ENCODE assay signal across 39 cellular contexts in the genomic region with DNA sequence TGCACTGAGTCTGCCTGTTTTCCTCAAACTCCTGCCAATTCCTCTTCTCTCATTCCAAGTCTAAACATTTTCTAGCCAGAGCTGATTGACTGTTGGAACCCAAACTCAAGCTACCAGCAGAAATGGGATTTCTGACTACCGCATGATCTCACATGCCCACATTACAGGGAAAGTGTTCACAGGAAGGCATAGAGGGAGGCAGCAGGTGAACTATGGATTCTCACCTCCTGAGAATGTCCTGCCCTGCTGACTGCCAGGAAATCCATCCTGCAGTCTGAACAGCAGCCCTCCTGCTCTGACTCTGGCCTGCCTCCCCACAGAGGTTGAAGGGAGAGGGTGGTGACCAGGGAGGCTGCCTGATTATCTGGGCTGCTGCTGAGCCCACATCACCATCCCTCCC. TPM values are rescaled to one million over a fixed set of nuclear protein-coding genes. Genes with fewer than 3 reads are reported as not detected.
"Had no signal": no experiment of that assay in that cellular context is flagged by ENCODE, and none has a peak within 500 bp of the region (broad histone marks: within the 10 kb centered on the region; RNA-seq: fewer than 3 reads in every experiment).

No MANE protein-coding gene starts in this region.

- H3K27me3 ChIP-seq: Peyer's patch had no signal

- H3K27ac ChIP-seq: Peyer's patch, WERI-Rb-1 had no signal

- DNase-seq: activated CD4-positive, alpha-beta T cell treated with anti-CD3 and anti-CD28 coated beads for 36 hours; activated CD4-positive, alpha-beta T cell treated with anti-CD3 and anti-CD28 coated beads, Interleukin-2, amount 10 ng/mL, durations not matched to agents 7 days and 5 days; activated CD4-positive, alpha-beta T cell treated with anti-CD3 and anti-CD28 coated beads, Interleukin-2, amount 50 U/mL, for 48 hours; activated CD8-positive, alpha-beta T cell treated with anti-CD3 and anti-CD28 coated beads, Interleukin-2, amount 10 ng/mL, durations not matched to agents 7 days and 5 days; activated gamma-delta T cell treated with Interleukin-2 at 50 U/mL for 16 hours; activated naive CD4-positive, alpha-beta T cell treated with anti-CD3 and anti-CD28 coated beads, Interleukin-2, amount 10 ng/mL, durations not matched to agents 7 days and 5 days; activated naive CD8-positive, alpha-beta T cell treated with anti-CD3 and anti-CD28 coated beads, Interleukin-2, amount 50 U/mL, for 24 hours; activated T-cell treated with anti-CD3 and anti-CD28 coated beads, Interleukin-2, amount 50 U/mL, for 24 hours; anterior cingulate cortex; central memory CD4-positive, alpha-beta T cell; Karpas-422; KBM-7; NCI-H1048; NCI-H1105 treated with DMSO at 0.1 percent for 48 hours; NCI-H1436; NCI-H1694; NCI-H1930; NCI-H2081 treated with DMSO at 0.1 percent for 48 hours; NCI-H345; NCI-H510A; NCI-H526; NCI-H748 treated with DMSO at 0.1 percent for 48 hours; NK-92 treated with Interleukin-12 subunit alpha and Interleukin-12 subunit beta, amount 100 ng/mL, for 24 hours; PC-3; Peyer's patch; RPMI8226; SIG-M5; SW 1271; T-helper 1 cell; T-helper 2 cell; T-helper 9 cell; WERI-Rb-1 had no signal

- H3K4me3 Mint-ChIP-seq: activated CD4-positive, alpha-beta T cell treated with anti-CD3 and anti-CD28 coated beads for 36 hours; activated CD4-positive, alpha-beta T cell treated with anti-CD3 and anti-CD28 coated beads, Interleukin-2, amount 10 ng/mL, durations not matched to agents 7 days and 5 days; activated CD8-positive, alpha-beta T cell treated with anti-CD3 and anti-CD28 coated beads, Interleukin-2, amount 10 ng/mL, durations not matched to agents 7 days and 5 days; activated naive CD4-positive, alpha-beta T cell treated with anti-CD3 and anti-CD28 coated beads, Interleukin-2, amount 10 ng/mL, durations not matched to agents 7 days and 5 days; activated naive CD8-positive, alpha-beta T cell; activated naive CD8-positive, alpha-beta T cell treated with anti-CD3 and anti-CD28 coated beads, Interleukin-2, amount 50 U/mL, for 24 hours; activated T-cell treated with anti-CD3 and anti-CD28 coated beads, Interleukin-2, amount 50 U/mL, for 24 hours; brain had no signal

- H3K9me3 Mint-ChIP-seq: activated CD4-positive, alpha-beta T cell treated with anti-CD3 and anti-CD28 coated beads, Interleukin-2, amount 10 ng/mL, durations not matched to agents 7 days and 5 days; activated naive CD4-positive, alpha-beta T cell treated with anti-CD3 and anti-CD28 coated beads, Interleukin-2, amount 10 ng/mL, durations not matched to agents 7 days and 5 days; activated naive CD8-positive, alpha-beta T cell treated with anti-CD3 and anti-CD28 coated beads, Interleukin-2, amount 50 U/mL, for 24 hours; activated T-cell treated with anti-CD3 and anti-CD28 coated beads, Interleukin-2, amount 50 U/mL, for 24 hours; brain had no signal

- H3K27ac Mint-ChIP-seq: activated CD4-positive, alpha-beta T cell treated with anti-CD3 and anti-CD28 coated beads for 36 hours; activated CD4-positive, alpha-beta T cell treated with anti-CD3 and anti-CD28 coated beads, Interleukin-2, amount 10 ng/mL, durations not matched to agents 7 days and 5 days; activated CD8-positive, alpha-beta T cell treated with anti-CD3 and anti-CD28 coated beads, Interleukin-2, amount 10 ng/mL, durations not matched to agents 7 days and 5 days; activated naive CD4-positive, alpha-beta T cell treated with anti-CD3 and anti-CD28 coated beads, Interleukin-2, amount 10 ng/mL, durations not matched to agents 7 days and 5 days; activated naive CD8-positive, alpha-beta T cell; activated naive CD8-positive, alpha-beta T cell treated with anti-CD3 and anti-CD28 coated beads, Interleukin-2, amount 50 U/mL, for 24 hours; activated T-cell treated with anti-CD3 and anti-CD28 coated beads, Interleukin-2, amount 50 U/mL, for 24 hours had no signal

- H3K27me3 Mint-ChIP-seq: activated CD4-positive, alpha-beta T cell treated with anti-CD3 and anti-CD28 coated beads for 36 hours; activated CD4-positive, alpha-beta T cell treated with anti-CD3 and anti-CD28 coated beads, Interleukin-2, amount 10 ng/mL, durations not matched to agents 7 days and 5 days; activated naive CD4-positive, alpha-beta T cell treated with anti-CD3 and anti-CD28 coated beads, Interleukin-2, amount 10 ng/mL, durations not matched to agents 7 days and 5 days; activated naive CD8-positive, alpha-beta T cell; activated naive CD8-positive, alpha-beta T cell treated with anti-CD3 and anti-CD28 coated beads, Interleukin-2, amount 50 U/mL, for 24 hours; activated T-cell treated with anti-CD3 and anti-CD28 coated beads, Interleukin-2, amount 50 U/mL, for 24 hours; brain had no signal

- H3K36me3 ChIP-seq: Peyer's patch had no signal

- H3K36me3 Mint-ChIP-seq: activated naive CD8-positive, alpha-beta T cell; brain had no signal

- H3K4me1 ChIP-seq: Peyer's patch had no signal

- H3K4me3 ChIP-seq: Peyer's patch had no signal

- H3K9me3 ChIP-seq: Peyer's patch had no signal

- H3K4me1 Mint-ChIP-seq: activated naive CD4-positive, alpha-beta T cell treated with anti-CD3 and anti-CD28 coated beads, Interleukin-2, amount 10 ng/mL, durations not matched to agents 7 days and 5 days; brain had no signal

- ATAC-seq: activated CD4-positive, alpha-beta T cell treated with anti-CD3 and anti-CD28 coated beads for 36 hours; activated CD8-positive, alpha-beta T cell treated with anti-CD3 and anti-CD28 coated beads, Interleukin-2, amount 10 ng/mL, durations not matched to agents 7 days and 5 days; activated naive CD8-positive, alpha-beta T cell treated with anti-CD3 and anti-CD28 coated beads, Interleukin-2, amount 50 U/mL, for 24 hours; PC-3; SK-N-SH treated with all-trans-retinoic acid at 6 μM for 48 hours had no signal

RNA-seq across cellular contexts. Expression of a gene that starts 29.7 kb away (rescaled TPM):
- total RNA-seq: cerebellum, MCF 10A, PC-3, Peyer's patch, Right ventricle myocardium inferior, SK-MEL-5 had no signal
